Comparison of ENCODE assay signal across 25 cellular contexts in the genomic region with DNA sequence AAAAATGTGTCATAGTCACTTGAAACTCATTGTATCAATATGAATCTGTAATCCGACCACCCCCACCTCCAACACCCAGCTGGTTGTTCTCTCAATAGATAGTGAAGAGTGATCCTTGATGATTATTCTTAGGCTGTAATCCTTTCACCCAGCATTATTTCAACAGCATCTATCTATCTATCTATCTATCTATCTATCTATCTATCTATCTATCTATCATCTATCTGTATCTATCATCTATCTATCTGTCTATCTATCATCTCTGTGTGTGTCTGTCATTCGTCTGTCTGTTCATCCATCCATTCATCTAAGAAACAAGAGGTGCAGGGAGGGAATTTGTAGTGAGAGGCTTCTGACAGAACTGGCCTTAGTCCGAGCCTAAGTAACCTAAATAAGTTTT.
"Had no signal": no experiment of that assay in that cellular context is flagged by ENCODE, and none has a peak within 500 bp of the region (broad histone marks: within the 10 kb centered on the region; RNA-seq: fewer than 3 reads in every experiment).

No MANE protein-coding gene starts in this region.

- H3K36me3 ChIP-seq: brain microvascular endothelial cell, transverse colon, uterus had no signal

- H3K4me3 Mint-ChIP-seq: activated CD4-positive, alpha-beta T cell treated with anti-CD3 and anti-CD28 coated beads, Interleukin-2, amount 10 ng/mL, durations not matched to agents 7 days and 5 days; activated CD8-positive, alpha-beta T cell treated with anti-CD3 and anti-CD28 coated beads, Interleukin-2, amount 10 ng/mL, durations not matched to agents 7 days and 5 days; activated naive CD8-positive, alpha-beta T cell treated with anti-CD3 and anti-CD28 coated beads, Interleukin-2, amount 50 U/mL, for 24 hours; activated T-helper 1 cell treated with anti-CD3 and anti-CD28 coated beads, Interleukin-12 subunit alpha, Interleukin-12 subunit beta, Interleukin-2, Interleukin-4 antibody, amounts not matched to agents 30 ng/mL and 10 ng/mL and 1 ng/mL, durations not matched to agents 14 hours and 24 hours and 36 hours; neural crest cell; stimulated activated naive CD8-positive, alpha-beta T cell treated with anti-CD3 and anti-CD28 coated beads, Interleukin-15, Interleukin-2, amounts not matched to agents 100 ng/mL and 50 ng/mL, for 24 hours had no signal

- H3K27ac ChIP-seq: brain microvascular endothelial cell, hepatocyte, transverse colon, VCaP had no signal

- H3K4me1 ChIP-seq: uterus had no signal

- DNase-seq: activated CD4-positive, alpha-beta T cell treated with anti-CD3 and anti-CD28 coated beads, Interleukin-2, amount 10 ng/mL, durations not matched to agents 7 days and 5 days; activated CD4-positive, CD25-positive, alpha-beta regulatory T cell treated with anti-CD3 and anti-CD28 coated beads, Interleukin-2, amount 50 U/mL, for 72 hours; activated CD8-positive, alpha-beta T cell treated with anti-CD3 and anti-CD28 coated beads, Interleukin-2, amount 10 ng/mL, durations not matched to agents 7 days and 5 days; activated gamma-delta T cell; activated naive CD4-positive, alpha-beta T cell treated with anti-CD3 and anti-CD28 coated beads, Interleukin-2, amount 50 U/mL, for 16 hours; activated naive CD8-positive, alpha-beta T cell treated with anti-CD3 and anti-CD28 coated beads, Interleukin-2, amount 50 U/mL, for 24 hours; central memory CD4-positive, alpha-beta T cell; effector memory CD4-positive, alpha-beta T cell; glutamatergic neuron; kidney glomerular epithelial cell; mesenchymal stem cell; mucosa of descending colon; occipital lobe; stimulated activated CD4-positive, alpha-beta T cell treated with anti-CD3 and anti-CD28 coated beads, Interleukin-1b, Interleukin-23, amount 100 ng/mL, for 48 hours; transverse colon had no signal

- H3K27me3 Mint-ChIP-seq: activated CD4-positive, alpha-beta T cell treated with anti-CD3 and anti-CD28 coated beads, Interleukin-2, amount 10 ng/mL, durations not matched to agents 7 days and 5 days; activated naive CD8-positive, alpha-beta T cell treated with anti-CD3 and anti-CD28 coated beads, Interleukin-2, amount 50 U/mL, for 24 hours; progenitor cell of endocrine pancreas; stimulated activated naive CD8-positive, alpha-beta T cell treated with anti-CD3 and anti-CD28 coated beads, Interleukin-15, Interleukin-2, amounts not matched to agents 100 ng/mL and 50 ng/mL, for 24 hours had no signal

- ATAC-seq: activated CD8-positive, alpha-beta T cell treated with anti-CD3 and anti-CD28 coated beads, Interleukin-2, amount 10 ng/mL, durations not matched to agents 7 days and 5 days; activated naive CD8-positive, alpha-beta T cell treated with anti-CD3 and anti-CD28 coated beads, Interleukin-2, amount 50 U/mL, for 24 hours; esophagus mucosa; mucosa of descending colon had no signal

- H3K27ac Mint-ChIP-seq: activated CD4-positive, alpha-beta T cell treated with anti-CD3 and anti-CD28 coated beads, Interleukin-2, amount 10 ng/mL, durations not matched to agents 7 days and 5 days; activated CD8-positive, alpha-beta T cell treated with anti-CD3 and anti-CD28 coated beads, Interleukin-2, amount 10 ng/mL, durations not matched to agents 7 days and 5 days; activated naive CD8-positive, alpha-beta T cell treated with anti-CD3 and anti-CD28 coated beads, Interleukin-2, amount 50 U/mL, for 24 hours; activated T-helper 1 cell treated with anti-CD3 and anti-CD28 coated beads, Interleukin-12 subunit alpha, Interleukin-12 subunit beta, Interleukin-2, Interleukin-4 antibody, amounts not matched to agents 30 ng/mL and 10 ng/mL and 1 ng/mL, durations not matched to agents 14 hours and 24 hours and 36 hours; progenitor cell of endocrine pancreas; stimulated activated naive CD8-positive, alpha-beta T cell treated with anti-CD3 and anti-CD28 coated beads, Interleukin-15, Interleukin-2, amounts not matched to agents 100 ng/mL and 50 ng/mL, for 24 hours had no signal

- H3K4me1 Mint-ChIP-seq: activated CD4-positive, alpha-beta T cell treated with anti-CD3 and anti-CD28 coated beads, Interleukin-2, amount 10 ng/mL, durations not matched to agents 7 days and 5 days; activated naive CD8-positive, alpha-beta T cell treated with anti-CD3 and anti-CD28 coated beads, Interleukin-2, amount 50 U/mL, for 24 hours had no signal

- H3K9me3 Mint-ChIP-seq: activated CD4-positive, alpha-beta T cell treated with anti-CD3 and anti-CD28 coated beads, Interleukin-2, amount 10 ng/mL, durations not matched to agents 7 days and 5 days; activated naive CD8-positive, alpha-beta T cell treated with anti-CD3 and anti-CD28 coated beads, Interleukin-2, amount 50 U/mL, for 24 hours; activated T-helper 1 cell treated with anti-CD3 and anti-CD28 coated beads, Interleukin-12 subunit alpha, Interleukin-12 subunit beta, Interleukin-2, Interleukin-4 antibody, amounts not matched to agents 30 ng/mL and 10 ng/mL and 1 ng/mL, durations not matched to agents 14 hours and 24 hours and 36 hours; neural crest cell; stimulated activated naive CD8-positive, alpha-beta T cell treated with anti-CD3 and anti-CD28 coated beads, Interleukin-15, Interleukin-2, amounts not matched to agents 100 ng/mL and 50 ng/mL, for 24 hours had no signal

- H3K9me3 ChIP-seq: mucosa of descending colon, transverse colon, uterus had no signal

- H3K27me3 ChIP-seq: brain microvascular endothelial cell, hepatocyte, transverse colon, uterus had no signal

- H2AFZ ChIP-seq: hepatocyte had no signal

- H3K79me2 ChIP-seq: hepatocyte had no signal

- H3K4me3 ChIP-seq: hepatocyte, mucosa of descending colon, skin epidermis, transverse colon had no signal
